1 cellular context compared by ENCODE assay signal in genomic region chr12:104735801-104736200, GRCh38.
TF ChIP-seq lines count a peak whose summit lies in the region.

No MANE protein-coding gene starts in this region.

TF ChIP-seq in SK-N-SH treated with all-trans-retinoic acid at 6 μM for 48 hours, 23 proteins besides CTCF, POLR2A, EP300 and RAD21 (continued from another document):
- TF ChIP-seq ZC3H10 (CRISPR knock-in tag; IDR thresholded peaks at IDR 0.05) (no peak), CREB5 (CRISPR knock-in tag; IDR thresholded peaks at IDR 0.05; ENCODE audit: low read depth) (no peak), TSHZ2 (CRISPR knock-in tag; IDR thresholded peaks at IDR 0.05) (no peak), BACH2 (CRISPR knock-in tag; IDR thresholded peaks at IDR 0.05; ENCODE audit: borderline replicate concordance) (no peak)
TF ChIP-seq in SK-N-SH treated with all-trans-retinoic acid at 6 μM for 48 hours: peak in this region for 0.
